In the genomic region with DNA sequence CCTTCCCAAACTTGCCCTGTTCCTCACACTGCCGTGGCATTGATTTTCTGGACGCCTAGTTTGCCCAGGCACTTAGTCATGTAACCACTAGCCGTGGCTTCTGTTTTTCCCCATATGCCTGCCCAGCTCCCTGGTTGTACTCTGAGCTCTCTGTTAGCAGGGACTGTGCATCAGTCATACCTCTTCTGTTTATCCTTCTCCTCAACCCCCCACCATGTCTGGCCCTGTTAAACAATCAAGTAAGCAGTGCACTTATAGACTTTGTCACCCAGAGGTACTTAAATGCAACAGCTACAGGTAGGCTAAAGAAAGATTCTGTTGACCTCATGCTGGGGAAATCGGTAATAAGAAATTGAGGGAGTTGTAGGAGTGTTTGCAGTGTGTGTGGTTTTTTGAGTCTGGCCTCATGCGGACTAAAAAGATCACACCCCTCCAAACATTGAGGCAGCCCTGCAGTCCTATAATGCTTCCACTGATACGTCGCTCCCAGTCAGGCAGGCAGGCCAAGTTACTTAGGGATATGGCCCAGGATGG, we compare ENCODE assay signal across 32 cellular contexts.
"Had no signal": no experiment of that assay in that cellular context is flagged by ENCODE, and none has a peak within 500 bp of the region (broad histone marks: within the 10 kb centered on the region; RNA-seq: fewer than 3 reads in every experiment).

No MANE protein-coding gene starts in this region.

- H3K27me3 Mint-ChIP-seq: activated naive CD4-positive, alpha-beta T cell treated with anti-CD3 and anti-CD28 coated beads, Interleukin-2, amount 10 ng/mL, durations not matched to agents 7 days and 5 days; progenitor cell of endocrine pancreas; stimulated activated memory B cell treated with anti-CD40 and anti-IgM and Interleukin-4, amounts not matched to agents 10 μg/mL and 1 μg/mL and 100 μg/mL, for 72 hours had no signal

- H3K4me1 Mint-ChIP-seq: nephron progenitor cell; stimulated activated memory B cell treated with anti-CD40 and anti-IgM and Interleukin-4, amounts not matched to agents 10 μg/mL and 1 μg/mL and 100 μg/mL, for 72 hours had no signal

- H3K9me3 ChIP-seq: breast epithelium, heart left ventricle, left lung, lower lobe of right lung, mucosa of descending colon, neutrophil, stomach, suprapubic skin, tibial artery, upper lobe of right lung had no signal

- H3K4me3 ChIP-seq: breast epithelium, heart left ventricle, left lung, lower lobe of right lung, mucosa of descending colon, stomach, suprapubic skin, tibial artery, upper lobe of right lung had no signal

- DNase-seq: activated CD4-positive, alpha-beta T cell treated with anti-CD3 and anti-CD28 coated beads for 4 hours; activated CD4-positive, alpha-beta T cell treated with anti-CD3 and anti-CD28 coated beads, Interleukin-2, amount 50 U/mL, for 4 hours; activated CD8-positive, alpha-beta memory T cell treated with anti-CD3 and anti-CD28 coated beads, Interleukin-2, amount 50 U/mL, for 4 hours; activated gamma-delta T cell; activated naive CD4-positive, alpha-beta T cell treated with anti-CD3 and anti-CD28 coated beads, Interleukin-2, amount 10 ng/mL, durations not matched to agents 7 days and 5 days; activated T-cell treated with anti-CD3 and anti-CD28 coated beads, Interleukin-2, amount 50 U/mL, for 1 hour; amygdala; central memory CD4-positive, alpha-beta T cell; foreskin keratinocyte; heart left ventricle; kidney glomerular epithelial cell; left lung; lower lobe of right lung; mesendoderm; mucosa of descending colon; nephron progenitor cell; small intestine; stimulated activated CD4-positive, alpha-beta T cell treated with anti-CD3 and anti-CD28 coated beads, Interleukin-1b, Interleukin-23, amount 100 ng/mL, for 48 hours; stimulated activated CD4-positive, alpha-beta T cell treated with anti-CD3 and anti-CD28 coated beads, Interleukin-4, amount 100 ng/mL, for 4 hours; stimulated activated CD8-positive, alpha-beta memory T cell treated with anti-CD3 and anti-CD28 coated beads, Interleukin-4, amount 100 ng/mL, for 48 hours; stomach; T-helper 1 cell; tibial artery; upper lobe of right lung had no signal

- H3K4me1 ChIP-seq: breast epithelium, heart left ventricle, left lung, lower lobe of right lung, stomach, suprapubic skin, tibial artery, upper lobe of right lung had no signal

- H3K27me3 ChIP-seq: breast epithelium, foreskin keratinocyte, heart left ventricle, left lung, neutrophil, stomach, suprapubic skin, tibial artery, upper lobe of right lung had no signal

- H3K4me3 Mint-ChIP-seq: activated naive CD4-positive, alpha-beta T cell treated with anti-CD3 and anti-CD28 coated beads, Interleukin-2, amount 10 ng/mL, durations not matched to agents 7 days and 5 days; activated T-helper 1 cell treated with anti-CD3 and anti-CD28 coated beads, Interleukin-12 subunit alpha, Interleukin-12 subunit beta, Interleukin-2, Interleukin-4 antibody, amounts not matched to agents 30 ng/mL and 10 ng/mL and 1 ng/mL, durations not matched to agents 14 hours and 24 hours and 36 hours; nephron progenitor cell; stimulated activated memory B cell treated with anti-CD40 and anti-IgM and Interleukin-4, amounts not matched to agents 10 μg/mL and 1 μg/mL and 100 μg/mL, for 72 hours; T-helper 2 cell treated with Interferon-gamma antibody and Interleukin-4, amounts not matched to agents 5 μg/mL and 100 μg/mL, for 36 hours had no signal

- H3K27ac Mint-ChIP-seq: activated T-helper 1 cell treated with anti-CD3 and anti-CD28 coated beads, Interleukin-12 subunit alpha, Interleukin-12 subunit beta, Interleukin-2, Interleukin-4 antibody, amounts not matched to agents 30 ng/mL and 10 ng/mL and 1 ng/mL, durations not matched to agents 14 hours and 24 hours and 36 hours; nephron progenitor cell; progenitor cell of endocrine pancreas; stimulated activated memory B cell treated with anti-CD40 and anti-IgM and Interleukin-4, amounts not matched to agents 10 μg/mL and 1 μg/mL and 100 μg/mL, for 72 hours; T-helper 2 cell treated with Interferon-gamma antibody and Interleukin-4, amounts not matched to agents 5 μg/mL and 100 μg/mL, for 36 hours had no signal

- H3K27ac ChIP-seq: breast epithelium, foreskin keratinocyte, heart left ventricle, left lung, lower lobe of right lung, neutrophil, stomach, suprapubic skin, tibial artery, upper lobe of right lung, VCaP had no signal

- H3K9me3 Mint-ChIP-seq: activated naive CD4-positive, alpha-beta T cell treated with anti-CD3 and anti-CD28 coated beads, Interleukin-2, amount 10 ng/mL, durations not matched to agents 7 days and 5 days; activated T-helper 1 cell treated with anti-CD3 and anti-CD28 coated beads, Interleukin-12 subunit alpha, Interleukin-12 subunit beta, Interleukin-2, Interleukin-4 antibody, amounts not matched to agents 30 ng/mL and 10 ng/mL and 1 ng/mL, durations not matched to agents 14 hours and 24 hours and 36 hours; stimulated activated memory B cell treated with anti-CD40 and anti-IgM and Interleukin-4, amounts not matched to agents 10 μg/mL and 1 μg/mL and 100 μg/mL, for 72 hours; T-helper 2 cell treated with Interferon-gamma antibody and Interleukin-4, amounts not matched to agents 5 μg/mL and 100 μg/mL, for 36 hours had no signal
